ENCODE assay signal across 1 cellular context in the genomic region with DNA sequence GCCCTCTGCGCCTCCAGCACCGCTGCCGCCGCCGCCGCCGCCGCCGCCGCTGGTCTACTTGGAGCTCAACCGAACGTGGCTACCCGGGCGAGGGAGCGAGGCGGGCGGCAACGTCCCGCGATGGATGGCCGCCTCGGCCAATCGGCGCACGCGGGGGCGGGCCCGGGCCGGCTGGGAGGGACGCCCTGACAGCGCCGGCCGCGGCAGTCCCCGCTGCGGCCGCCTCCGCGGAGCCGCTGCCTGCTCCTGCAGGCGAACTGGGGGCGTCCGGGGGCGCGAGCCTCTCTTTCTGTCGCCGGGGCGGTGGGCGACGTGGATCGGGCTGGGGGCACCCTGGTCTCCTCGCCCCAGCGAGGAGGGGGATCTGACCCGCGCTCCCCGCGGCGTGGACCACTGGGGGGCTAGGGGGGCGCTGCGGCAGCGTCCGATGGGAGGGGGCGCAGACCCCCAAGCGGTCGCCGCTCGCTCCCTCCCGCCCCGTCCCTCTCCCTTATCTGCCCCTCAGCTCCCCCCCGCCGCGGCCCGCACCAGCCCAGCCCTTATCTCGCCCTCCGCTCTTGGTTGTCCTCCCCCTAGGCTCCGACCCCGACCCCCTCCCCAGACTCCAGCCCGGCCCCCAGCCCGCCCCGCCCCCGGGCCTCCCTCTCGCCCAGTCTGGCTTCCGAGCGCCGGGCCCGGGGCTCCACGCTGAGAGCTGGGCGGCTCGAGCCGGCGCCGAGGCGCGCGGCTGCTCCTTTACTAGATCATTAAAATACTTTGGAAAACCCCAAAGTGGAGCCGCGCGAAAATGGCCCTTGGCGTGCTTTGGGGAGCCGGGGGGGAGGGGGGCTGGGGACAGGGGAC.
TF ChIP-seq lines count a peak whose summit lies in the region.

A gene (minus strand): TSS at position 56 of the 843 bp plus-strand sequence.

TF ChIP-seq in HCT116, 20 proteins besides CTCF, POLR2A, EP300 and RAD21 (continued from another document):
- TF ChIP-seq, protein P1, sequence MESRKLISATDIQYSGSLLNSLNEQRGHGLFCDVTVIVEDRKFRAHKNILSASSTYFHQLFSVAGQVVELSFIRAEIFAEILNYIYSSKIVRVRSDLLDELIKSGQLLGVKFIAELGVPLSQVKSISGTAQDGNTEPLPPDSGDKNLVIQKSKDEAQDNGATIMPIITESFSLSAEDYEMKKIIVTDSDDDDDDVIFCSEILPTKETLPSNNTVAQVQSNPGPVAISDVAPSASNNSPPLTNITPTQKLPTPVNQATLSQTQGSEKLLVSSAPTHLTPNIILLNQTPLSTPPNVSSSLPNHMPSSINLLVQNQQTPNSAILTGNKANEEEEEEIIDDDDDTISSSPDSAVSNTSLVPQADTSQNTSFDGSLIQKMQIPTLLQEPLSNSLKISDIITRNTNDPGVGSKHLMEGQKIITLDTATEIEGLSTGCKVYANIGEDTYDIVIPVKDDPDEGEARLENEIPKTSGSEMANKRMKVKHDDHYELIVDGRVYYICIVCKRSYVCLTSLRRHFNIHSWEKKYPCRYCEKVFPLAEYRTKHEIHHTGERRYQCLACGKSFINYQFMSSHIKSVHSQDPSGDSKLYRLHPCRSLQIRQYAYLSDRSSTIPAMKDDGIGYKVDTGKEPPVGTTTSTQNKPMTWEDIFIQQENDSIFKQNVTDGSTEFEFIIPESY (IDR thresholded peaks at IDR 0.05; ENCODE audit: extremely low read depth, insufficient replicate concordance, low read length) = no peak
- TF ChIP-seq YY1 (IDR thresholded peaks at IDR 0.05; ENCODE audit: extremely low read depth, insufficient replicate concordance, low read depth, low read length) (no peak), SP1 (IDR thresholded peaks at IDR 0.05; ENCODE audit: low read depth) (peak; percentile 68), TCF7L2 (IDR thresholded peaks at IDR 0.05; ENCODE audit: borderline replicate concordance, extremely low read depth, insufficient read depth, insufficient read length) (no peak), CBX3 (IDR thresholded peaks at IDR 0.05; ENCODE audit: low read depth) (no peak), ZFX (IDR thresholded peaks at IDR 0.05) (no peak), SRF (IDR thresholded peaks at IDR 0.05; ENCODE audit: low read depth) (no peak), POLR2AphosphoS5 (IDR thresholded peaks at IDR 0.05; ENCODE audit: low read depth, low read length) (peak; percentile 67)
- TF ChIP-seq, protein P2, sequence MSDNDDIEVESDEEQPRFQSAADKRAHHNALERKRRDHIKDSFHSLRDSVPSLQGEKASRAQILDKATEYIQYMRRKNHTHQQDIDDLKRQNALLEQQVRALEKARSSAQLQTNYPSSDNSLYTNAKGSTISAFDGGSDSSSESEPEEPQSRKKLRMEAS (IDR thresholded peaks at IDR 0.05) = no peak
